Comparison of ENCODE assay signal across 2 cellular contexts in genomic region chr13:23608704-23609413, GRCh38.
TF ChIP-seq lines count a peak whose summit lies in the region.

No MANE protein-coding gene starts in this region.

TF ChIP-seq in IMR-90, 13 proteins besides CTCF, POLR2A, EP300 and RAD21:
- TF ChIP-seq SMC3 (IDR thresholded peaks at IDR 0.05; ENCODE audit: low read depth, low read length) (no peak), USF2 (IDR thresholded peaks at IDR 0.05; ENCODE audit: low read depth, low read length) (no peak), CEBPB (IDR thresholded peaks at IDR 0.05; ENCODE audit: low read depth, low read length) (no peak), RCOR1 (IDR thresholded peaks at IDR 0.05; ENCODE audit: insufficient replicate concordance, low read length) (no peak), MXI1 (IDR thresholded peaks at IDR 0.05; ENCODE audit: borderline replicate concordance, low read depth, low read length) (no peak), RFX5 (IDR thresholded peaks at IDR 0.05; ENCODE audit: low read depth, low read length) (no peak), CHD1 (IDR thresholded peaks at IDR 0.05; ENCODE audit: low read depth, low read length) (no peak), MAZ (IDR thresholded peaks at IDR 0.05; ENCODE audit: borderline replicate concordance, low read depth, low read length) (no peak), FOS (IDR thresholded peaks at IDR 0.05; ENCODE audit: low read depth, low read length) (no peak), BHLHE40 (IDR thresholded peaks at IDR 0.05; ENCODE audit: low read depth, low read length) (no peak), MAFK (IDR thresholded peaks at IDR 0.05; ENCODE audit: low read depth, low read length) (no peak), NFE2L2 (IDR thresholded peaks at IDR 0.05; ENCODE audit: low read depth, low read length) (no peak), ELK1 (IDR thresholded peaks at IDR 0.05; ENCODE audit: borderline replicate concordance, low read depth, low read length) (no peak)

TF ChIP-seq in endothelial cell of umbilical vein, 7 proteins besides CTCF, POLR2A, EP300 and RAD21:
- TF ChIP-seq EZH2 (IDR thresholded peaks at IDR 0.05; ENCODE audit: borderline replicate concordance, low read depth, low read length, severe bottlenecking) (no peak), MYC (IDR thresholded peaks at IDR 0.05; ENCODE audit: low read depth, low read length) (peak; percentile 87), MAX (IDR thresholded peaks at IDR 0.05; ENCODE audit: insufficient read depth, insufficient read length) (peak; percentile 32), JUN (IDR thresholded peaks at IDR 0.05; ENCODE audit: borderline replicate concordance, insufficient read depth, insufficient read length, low read depth) (peak; percentile 5)
